ENCODE assay signal across 23 cellular contexts in genomic region chr20:44120676-44121425, GRCh38.
A peak's percentile ranks its signal among the peaks of the same experiment; 100 is the strongest.
DNase-seq lines count a peak whose midpoint lies in the region; ATAC-seq and TF ChIP-seq lines count a peak whose summit lies in the region.
"Had no signal": no experiment of that assay in that cellular context is flagged by ENCODE, and none has a peak within 500 bp of the region (broad histone marks: within the 10 kb centered on the region; RNA-seq: fewer than 3 reads in every experiment).

No MANE protein-coding gene starts in this region.

- no peaks in the 10 kb centered on the region for H3K4me1 ChIP-seq in RWPE2 (ENCODE audit: insufficient read depth, poor library complexity, severe bottlenecking)
- peaks cover 0 to 10% (median 4%) of the 10 kb centered on the region in 6 donors for H3K4me1 ChIP-seq in spleen
- H3K4me1 ChIP-seq: A549 had no signal

- peak overlapping the region; percentile 87 for H3K27ac Mint-ChIP-seq in nephron progenitor cell
- H3K27ac Mint-ChIP-seq: CD4-positive, alpha-beta T cell; IgD-negative memory B cell had no signal

- no peaks in the 10 kb centered on the region for H3K36me3 ChIP-seq in RWPE2 (ENCODE audit: low read depth)
- no peaks in the 10 kb centered on the region for H3K36me3 ChIP-seq in spleen

- no peaks in the 10 kb centered on the region for H3K36me3 Mint-ChIP-seq in nephron progenitor cell (ENCODE audit: low read depth)
- H3K36me3 Mint-ChIP-seq: IgD-negative memory B cell had no signal

- H3K4me3 ChIP-seq in RWPE2 (ENCODE audit: severe bottlenecking) (no peak overlapping the region), coronary artery (no peak overlapping the region), spleen (no peak overlapping the region)
- H3K4me3 ChIP-seq: A549; BLaER1 treated with 17β-estradiol and CSF1 and Interleukin-3, amounts not matched to agents 10 nM and 100 nM had no signal

- H3K9me3 Mint-ChIP-seq in nephron progenitor cell = no peaks in the 10 kb centered on the region
- H3K9me3 Mint-ChIP-seq: CD4-positive, alpha-beta T cell; IgD-negative memory B cell had no signal

- no peak for TF ChIP-seq CTCF in RWPE2 (IDR thresholded peaks at IDR 0.05; ENCODE audit: poor library complexity, severe bottlenecking)
- TF ChIP-seq CTCF in coronary artery (IDR thresholded peaks at IDR 0.05) = no peak
- TF ChIP-seq CTCF in nephron progenitor cell (IDR thresholded peaks at IDR 0.05) = no peak
- no peak for TF ChIP-seq CTCF in spleen (IDR thresholded peaks at IDR 0.05 in 8 of 11, conservative IDR thresholded peaks at IDR 0.05 in 3 of 11)

- no peaks in the 10 kb centered on the region for H3K9me3 ChIP-seq in RWPE2 (ENCODE audit: severe bottlenecking)
- no peaks in the 10 kb centered on the region for H3K9me3 ChIP-seq in spleen
- H3K9me3 ChIP-seq: A549; BLaER1 treated with 17β-estradiol and CSF1 and Interleukin-3, amounts not matched to agents 10 nM and 100 nM had no signal

- H3K4me3 Mint-ChIP-seq in nephron progenitor cell = no peak overlapping the region
- H3K4me3 Mint-ChIP-seq: CD4-positive, alpha-beta T cell; IgD-negative memory B cell had no signal

- H3K4me1 Mint-ChIP-seq in nephron progenitor cell = peaks cover 44% of the 10 kb centered on the region
- H3K4me1 Mint-ChIP-seq: IgD-negative memory B cell had no signal

- H3K27me3 ChIP-seq in RWPE2 (ENCODE audit: insufficient read depth, poor library complexity, severe bottlenecking) (no peaks in the 10 kb centered on the region), spleen (replicated peaks in 1 of 7) (peaks cover 0 to 37% (median 7%) of the 10 kb centered on the region in 7 donors)

- H3K27ac ChIP-seq in RWPE2 (ENCODE audit: poor library complexity, severe bottlenecking) (no peak overlapping the region), coronary artery (no peak overlapping the region), spleen (no peak overlapping the region)
- H3K27ac ChIP-seq: A549; BLaER1 treated with 17β-estradiol and CSF1 and Interleukin-3, amounts not matched to agents 10 nM and 100 nM; HL-60; KMS-11 had no signal

- no peak for TF ChIP-seq POLR2A in spleen (IDR thresholded peaks at IDR 0.05)

- peaks cover 3% of the 10 kb centered on the region for H3K27me3 Mint-ChIP-seq in nephron progenitor cell (ENCODE audit: low read depth, poor library complexity)

- peak; percentile 60 for DNase-seq in RWPE2 (ENCODE audit: low spot score)
- DNase-seq in coronary artery (ENCODE audit: low spot score) = peak; percentile 43
- no peak for DNase-seq in nephron progenitor cell
- peak; percentile 33 for DNase-seq in spleen
- DNase-seq in HK-2 (ENCODE audit: unreplicated experiment) = no peak
- DNase-seq: AML-193; CD4-positive, alpha-beta T cell; COR-L47; DMS53; MM.1S; NCI-H2029; NCI-H446 treated with DMSO at 0.1 percent for 48 hours; NCI-H526; RPMI8226; SHP77 had no signal

- peak; percentile 1; the same call in 2 of the 3 replicates for ATAC-seq in RWPE2 (ENCODE audit: low read depth)
- ATAC-seq in GM18517 (IDR thresholded peaks at IDR 0.05; ENCODE audit: unreplicated experiment) = no peak
- no peak for ATAC-seq in GM19455 (IDR thresholded peaks at IDR 0.05; ENCODE audit: unreplicated experiment)
- ATAC-seq: A549, HCT116 had no signal

- 71 to 83% (median 77%) methylated on average over 9 of the region's 9 CpGs for WGBS in spleen, 5 donors

- intact Hi-C loops in spleen (cut with DNase I; ENCODE audit: low total_unique reads) = no loop called here

Comparison
In these comparisons a context has a peak if more than half of its experiments do, and no peak if none do; other contexts are left out.
1. DNase-seq: peak in RWPE2 (single experiment), coronary artery (single experiment) and spleen (single experiment); none in nephron progenitor cell (single experiment) and HK-2 (single experiment).